ENCODE assay signal across 8 cellular contexts in genomic region chr21:32611471-32611997, GRCh38. TPM values are rescaled to one million over a fixed set of nuclear protein-coding genes. Genes with fewer than 3 reads are reported as not detected.
DNase-seq lines count a peak whose midpoint lies in the region; ATAC-seq and TF ChIP-seq lines count a peak whose summit lies in the region.

No MANE protein-coding gene starts in this region.

- 0 out of 2 replicates have a peak, but pooled peaks cover 4% of the 10 kb centered on the region for H4K20me1 ChIP-seq in KMS-11 (ENCODE audit: insufficient read depth)

- no peaks in the 10 kb centered on the region for H3K9me3 ChIP-seq in ectodermal cell (ENCODE audit: control insufficient read depth, low read length)

- H3K4me1 Mint-ChIP-seq in stimulated activated naive CD8-positive, alpha-beta T cell treated with anti-CD3 and anti-CD28 coated beads, Interleukin-15, amount 100 ng/mL, for 72 hours: peaks cover 10% of the 10 kb centered on the region

- H3K4me1 ChIP-seq in KMS-11 (ENCODE audit: low read depth, poor library complexity, severe bottlenecking) (peaks cover 11% of the 10 kb centered on the region), ectodermal cell (ENCODE audit: control insufficient read depth, insufficient read depth, low read length) (no peaks in the 10 kb centered on the region), mesendoderm (ENCODE audit: control insufficient read depth, low read depth, low read length) (peaks cover under 1% of the 10 kb centered on the region)

- H3K4me3 ChIP-seq in KMS-11 (IDR thresholded peaks at IDR 0.05; ENCODE audit: insufficient read depth, low read depth, low read length) (no peak overlapping the region), WI38 (ENCODE audit: low read depth, low read length) (peak overlapping the region; percentile 95), ectodermal cell (ENCODE audit: insufficient read depth, low read depth, low read length) (peak overlapping the region; percentile 99), mesendoderm (ENCODE audit: low read length) (peak overlapping the region; percentile 64)

- H3K4me3 Mint-ChIP-seq in stimulated activated naive CD8-positive, alpha-beta T cell treated with anti-CD3 and anti-CD28 coated beads, Interleukin-15, amount 100 ng/mL, for 72 hours: peak overlapping the region; percentile 94 to 100

- TF ChIP-seq CTCF in KMS-11 (conservative IDR thresholded peaks at IDR 0.05; ENCODE audit: low read depth, low read length) (no peak), WI38 (IDR thresholded peaks at IDR 0.05; ENCODE audit: low read depth, low read length) (no peak)

- H2AK5ac ChIP-seq in mesendoderm (ENCODE audit: low read length): no peak overlapping the region

- no peaks in the 10 kb centered on the region for H3K9me3 Mint-ChIP-seq in stimulated activated naive CD8-positive, alpha-beta T cell treated with anti-CD3 and anti-CD28 coated beads, Interleukin-15, amount 100 ng/mL, for 72 hours

- H3K56ac ChIP-seq in mesendoderm (ENCODE audit: low read length): peak overlapping the region; percentile 91

- H3K27ac ChIP-seq in KMS-11: peak overlapping the region; percentile 77
- H3K27ac ChIP-seq in ectodermal cell (ENCODE audit: insufficient read depth, low read depth, low read length, poor library complexity, severe bottlenecking): peak overlapping the region; percentile 94
- H3K27ac ChIP-seq in mesendoderm (ENCODE audit: low read depth, low read length): peak overlapping the region; percentile 89

- H2BK5ac ChIP-seq in mesendoderm (ENCODE audit: low read length): no peak overlapping the region

- peak overlapping the region; percentile 96 for H3K27ac Mint-ChIP-seq in stimulated activated naive CD8-positive, alpha-beta T cell treated with anti-CD3 and anti-CD28 coated beads, Interleukin-15, amount 100 ng/mL, for 72 hours

- no peaks in the 10 kb centered on the region for H3K27me3 Mint-ChIP-seq in stimulated activated naive CD8-positive, alpha-beta T cell treated with anti-CD3 and anti-CD28 coated beads, Interleukin-15, amount 100 ng/mL, for 72 hours

- H3K79me1 ChIP-seq in mesendoderm (ENCODE audit: low read length): peaks cover 3% of the 10 kb centered on the region

- H4K8ac ChIP-seq in mesendoderm (ENCODE audit: low read depth, low read length): no peak overlapping the region

- H3K36me3 ChIP-seq in KMS-11 (ENCODE audit: insufficient read depth) (no peaks in the 10 kb centered on the region; the same call in 1 of the 2 replicates), ectodermal cell (ENCODE audit: control insufficient read depth, insufficient read depth, low read length) (peaks cover 10% of the 10 kb centered on the region), mesendoderm (ENCODE audit: control insufficient read depth, insufficient read depth, low read length) (no peaks in the 10 kb centered on the region)

- ATAC-seq in stimulated activated naive CD8-positive, alpha-beta T cell treated with anti-CD3 and anti-CD28 coated beads, Interleukin-15, amount 100 ng/mL, for 72 hours: peak; percentile 31

- peak overlapping the region; percentile 83 for H3K4me2 ChIP-seq in KMS-11
- peak overlapping the region; percentile 96 for H3K4me2 ChIP-seq in mesendoderm (ENCODE audit: low read length)

- no peaks in the 10 kb centered on the region for H3K27me3 ChIP-seq in KMS-11 (ENCODE audit: insufficient read depth, low read depth)
- no peaks in the 10 kb centered on the region for H3K27me3 ChIP-seq in ectodermal cell (ENCODE audit: control insufficient read depth, insufficient read depth, low read length, poor library complexity, severe bottlenecking)
- no peaks in the 10 kb centered on the region for H3K27me3 ChIP-seq in mesendoderm (ENCODE audit: insufficient read depth, low read length, poor library complexity)

- peak; percentile 54 for DNase-seq in SIG-M5 treated with dmso at 0.1 percent for 504 hours (lab: John Stamatoyannopoulos, UW; ENCODE audit: unreplicated experiment)
- no peak for DNase-seq in SIG-M5 (lab: John Stamatoyannopoulos, UW)
- DNase-seq in mesendoderm: peak; percentile 42
- peak in 1 of 2 donors; percentile 43 for DNase-seq in stimulated activated naive CD8-positive, alpha-beta T cell treated with anti-CD3 and anti-CD28 coated beads, Interleukin-15, amount 100 ng/mL, for 72 hours
- DNase-seq in middle frontal gyrus (ENCODE audit: extremely low spot score, low spot score): no peak

- WGBS in ectodermal cell, 2 experiments: 0 to 1% methylated on average over 28 of the region's 28 CpGs
- no CpG with 5 or more reads among the region's 28 CpGs for WGBS in mesendoderm (ENCODE audit: extremely low coverage, insufficient coverage, low lambda C conversion rate)

- no peak overlapping the region for H3K23ac ChIP-seq in mesendoderm (ENCODE audit: low read length)

- H3K9ac ChIP-seq in KMS-11 (peak overlapping the region; percentile 73), mesendoderm (ENCODE audit: low read length) (peak overlapping the region; percentile 87)

- no peak overlapping the region for H3K18ac ChIP-seq in mesendoderm (ENCODE audit: low read length)

- H2AFZ ChIP-seq in KMS-11 (ENCODE audit: low read depth): peak overlapping the region; percentile 93

- no peak overlapping the region for H2BK15ac ChIP-seq in mesendoderm (replicated peaks; ENCODE audit: low read depth)

- H3K4ac ChIP-seq in mesendoderm (ENCODE audit: low read depth, low read length): no peak overlapping the region

- no peak overlapping the region for H2BK120ac ChIP-seq in mesendoderm (ENCODE audit: low read depth, low read length)

- H4K5ac ChIP-seq in mesendoderm (ENCODE audit: low read length): no peak overlapping the region

- H3K79me2 ChIP-seq in KMS-11 (ENCODE audit: insufficient read depth, low read depth) (peaks cover 18% of the 10 kb centered on the region), mesendoderm (ENCODE audit: control insufficient read depth, insufficient read depth, low read length) (peaks cover 6% of the 10 kb centered on the region)

RNA-seq across cellular contexts. Expression of gene CFAP298, which starts 0.6 kb away (rescaled TPM):
- polyA plus RNA-seq in ectodermal cell (2013, experiment 1 of 4): 45.7 TPM
- polyA plus RNA-seq in ectodermal cell (2013, experiment 2 of 4): 43.1 TPM
- polyA plus RNA-seq in ectodermal cell (2013, experiment 3 of 4): 47.3 TPM
- 51.6 TPM for polyA plus RNA-seq in ectodermal cell (2013, experiment 4 of 4)
- polyA plus RNA-seq in mesendoderm (2013, experiment 1 of 2): 103 TPM
- 106 TPM for polyA plus RNA-seq in mesendoderm (2013, experiment 2 of 2)

RNA-seq across cellular contexts. Expression of gene TCP10L, which starts 26.2 kb away (rescaled TPM):
- 1.7 TPM for polyA plus RNA-seq in ectodermal cell (2013, experiment 1 of 4)
- 2.3 TPM for polyA plus RNA-seq in ectodermal cell (2013, experiment 2 of 4)
- 2.0 TPM for polyA plus RNA-seq in ectodermal cell (2013, experiment 3 of 4)
- 3.9 TPM for polyA plus RNA-seq in ectodermal cell (2013, experiment 4 of 4)
- polyA plus RNA-seq in mesendoderm (2013, experiment 1 of 2): 0.22 TPM
- polyA plus RNA-seq in mesendoderm (2013, experiment 2 of 2): 0.29 TPM

Comparison
In these comparisons a context has a peak if more than half of its experiments do, and no peak if none do; other contexts are left out.
1. DNase-seq: peak in SIG-M5 treated with dmso at 0.1 percent for 504 hours (single experiment) and mesendoderm (single experiment); none in SIG-M5 (single experiment) and middle frontal gyrus (single experiment).
2. Peak in every context shown above with its lines, with median percentiles within 50 percentile points of each other: H3K27ac ChIP-seq.